ENCODE assay signal across 10 cellular contexts in genomic region chr2:26316041-26316440, GRCh38. TPM values are rescaled to one million over a fixed set of nuclear protein-coding genes. Genes with fewer than 3 reads are reported as not detected.
DNase-seq lines count a peak whose midpoint lies in the region; ATAC-seq, FAIRE-seq and TF ChIP-seq lines count a peak whose summit lies in the region.
"Had no signal": no experiment of that assay in that cellular context is flagged by ENCODE, and none has a peak within 500 bp of the region (broad histone marks: within the 10 kb centered on the region; RNA-seq: fewer than 3 reads in every experiment).

No MANE protein-coding gene starts in this region.

- CTCF ChIA-PET in mammary epithelial cell (lab: Charles Lee; ENCODE audit: low non-redundant PET): no interaction called here

- DNase-seq in cardiac muscle cell (ENCODE audit: low read depth in 1 of 2, low spot score in 1 of 2) (no peak), cardiac septum (ENCODE audit: low spot score) (no peak), NCI-H146 treated with DMSO at 0.1 percent for 48 hours (lab: John Stamatoyannopoulos, UW; ENCODE audit: unreplicated experiment) (peak; percentile 4), mammary epithelial cell (no peak), testis (peak; percentile 55), SKM-1 (lab: John Stamatoyannopoulos, UW; ENCODE audit: unreplicated experiment) (no peak), NCI-H526 treated with DMSO at 0.1 percent for 48 hours (lab: John Stamatoyannopoulos, UW) (no peak), pancreas (no peak)
- DNase-seq: Caco-2, NCI-H1105 had no signal

- H3K9ac ChIP-seq in mammary epithelial cell (ENCODE audit: insufficient read depth, low read length): no peak overlapping the region

- no peak for ATAC-seq in pancreas

- H3K9me3 ChIP-seq in cardiac muscle cell (ENCODE audit: low read depth) (no peaks in the 10 kb centered on the region), mammary epithelial cell (replicated peaks; ENCODE audit: insufficient read depth, low read length) (no peaks in the 10 kb centered on the region), testis (no peaks in the 10 kb centered on the region), pancreas (no peaks in the 10 kb centered on the region)
- H3K9me3 ChIP-seq: Caco-2 had no signal

- peaks cover 1% of the 10 kb centered on the region for H3K27me3 ChIP-seq in cardiac muscle cell
- no peaks in the 10 kb centered on the region for H3K27me3 ChIP-seq in mammary epithelial cell (ENCODE audit: insufficient read depth, low read length)
- no peaks in the 10 kb centered on the region for H3K27me3 ChIP-seq in testis
- no peaks in the 10 kb centered on the region for H3K27me3 ChIP-seq in pancreas

- H3K79me2 ChIP-seq in mammary epithelial cell (ENCODE audit: insufficient read depth, low read length): no peaks in the 10 kb centered on the region

- H3K36me3 ChIP-seq in cardiac muscle cell (no peaks in the 10 kb centered on the region), mammary epithelial cell (ENCODE audit: insufficient read depth, low read length) (no peaks in the 10 kb centered on the region), testis (ENCODE audit: low read depth, missing control alignments) (no peaks in the 10 kb centered on the region), pancreas (no peaks in the 10 kb centered on the region)

- intact Hi-C loops in cardiac septum (cut with DNase I): no loop called here
- intact Hi-C loops in mammary epithelial cell (cut with micrococcal nuclease): loop anchor here (2.0 kb wide), 2 partner anchors 153 to 261 kb away; no protein-coding TSS in a partner anchor
- intact Hi-C loops in testis (cut with DNase I; ENCODE audit: low total_unique reads): no loop called here
- intact Hi-C loops in pancreas (cut with DNase I): no loop called here

- H3K4me2 ChIP-seq in mammary epithelial cell (ENCODE audit: insufficient read depth, low read depth, low read length): no peak overlapping the region

- H3K27ac ChIP-seq in cardiac muscle cell (no peak overlapping the region), mammary epithelial cell (ENCODE audit: insufficient read depth, low read depth, low read length) (no peak overlapping the region), testis (no peak overlapping the region), pancreas (no peak overlapping the region)

- TF ChIP-seq CTCF in cardiac muscle cell (IDR thresholded peaks at IDR 0.05; ENCODE audit: low read depth, low read length) (peak; percentile 7), mammary epithelial cell (conservative IDR thresholded peaks at IDR 0.05 in 1 of 2, IDR thresholded peaks at IDR 0.05 in 1 of 2; ENCODE audit: extremely low read depth in 1 of 2, insufficient read depth in 1 of 2, low read depth in 1 of 2, low read length in 2 of 2) (peak; percentile 5 to 33), testis (IDR thresholded peaks at IDR 0.05) (peak in 2 of 3 experiments; percentile 13), pancreas (IDR thresholded peaks at IDR 0.05) (no peak)

- no peaks in the 10 kb centered on the region for H3K4me1 ChIP-seq in cardiac muscle cell (ENCODE audit: low read depth)
- peaks cover 10% of the 10 kb centered on the region for H3K4me1 ChIP-seq in mammary epithelial cell (ENCODE audit: insufficient read depth, low read length)
- H3K4me1 ChIP-seq in testis: no peaks in the 10 kb centered on the region
- no peaks in the 10 kb centered on the region for H3K4me1 ChIP-seq in pancreas
- H3K4me1 ChIP-seq: Caco-2 had no signal

- no peaks in the 10 kb centered on the region for H4K20me1 ChIP-seq in mammary epithelial cell (ENCODE audit: insufficient read depth, low read length)

- no peak for TF ChIP-seq POLR2A in testis (IDR thresholded peaks at IDR 0.05)

- dilution Hi-C loops in mammary epithelial cell (cut with HindIII; ENCODE audit: low sequenced_read_pairs): no loop called here

- H2AFZ ChIP-seq in mammary epithelial cell (ENCODE audit: low read depth, low read length): no peak overlapping the region

- no peak for FAIRE-seq in pancreas (lab: Jason Lieb, UNC)

- no TSS peak for BruUV-seq in mammary epithelial cell (replicated peaks; lab: Mats Ljungman, UMichigan)

- H3K4me3 ChIP-seq in cardiac muscle cell: no peak overlapping the region
- no peak overlapping the region for H3K4me3 ChIP-seq in mammary epithelial cell (replicated peaks in 1 of 3; ENCODE audit: insufficient read depth in 1 of 3, low read depth in 2 of 3, low read length in 3 of 3)
- no peak overlapping the region for H3K4me3 ChIP-seq in testis
- H3K4me3 ChIP-seq in pancreas: no peak overlapping the region

- WGBS in mammary epithelial cell (ENCODE audit: low coverage, missing lambda C conversion rate): 73% methylated on average over 2 of the region's 2 CpGs
- 55 to 59% methylated on average over 2 of the region's 2 CpGs for WGBS in testis, 2 donors
- 46 to 48% methylated on average over 2 of the region's 2 CpGs for WGBS in pancreas, 2 donors

- in situ Hi-C loops in mammary epithelial cell (cut with MboI; ENCODE audit: low sequenced_read_pairs in 2 of 2): no loop called here

RNA-seq across cellular contexts. Expression of gene SELENOI, which starts 29.9 kb away (rescaled TPM):
- total RNA-seq in cardiac muscle cell: 9.3 and 13.7 TPM in 2 replicates
- 8.1 and 10.4 TPM in 2 replicates for polyA plus RNA-seq in cardiac muscle cell
- total RNA-seq in cardiac septum: 14.5 TPM
- 10 to 100 TPM; 42.7 to 64.1 TPM for total RNA-seq in mammary epithelial cell
- polyA plus RNA-seq in mammary epithelial cell: 16.8 TPM
- 96.3 TPM for polyA minus RNA-seq in mammary epithelial cell
- total RNA-seq in testis: 10 to 100 TPM; 23.8 to 26.7 TPM
- 8.7 TPM for polyA plus RNA-seq in testis (ENCODE audit: insufficient read depth, low read depth, low replicate concordance)
- 10 to 100 TPM in 5 of 6 donors, 1 to 10 TPM in 1; 8.2 to 16.5 (median 13.4) TPM for total RNA-seq in pancreas
- polyA plus RNA-seq in pancreas: 1 to 10 TPM; 1.9 to 6.7 TPM

RNA-seq across cellular contexts. Expression of gene ADGRF3, which starts 30.5 kb away (rescaled TPM):
- total RNA-seq in cardiac muscle cell (0.11 and 0.12 TPM in 2 replicates), cardiac septum (0.51 TPM), mammary epithelial cell (under 1 TPM; 0.17 to 0.45 TPM), testis (1 to 10 TPM; 1.0 to 2.2 TPM), pancreas (1 to 10 TPM in 1 of 6 donors, under 1 TPM in 5; 0.28 to 1.1 (median 0.57) TPM)
- polyA plus RNA-seq in cardiac muscle cell (0.33 and 0.56 TPM in 2 replicates), mammary epithelial cell (0.07 TPM), testis (ENCODE audit: insufficient read depth, low read depth, low replicate concordance) (1.6 TPM), pancreas (1 to 10 TPM in 1 of 2 donors, under 1 TPM in 1; 0.87 to 1.4 TPM)
- not detected for polyA minus RNA-seq in mammary epithelial cell

Comparison
In these comparisons a context has a peak if more than half of its experiments do, and no peak if none do; other contexts are left out.
1. DNase-seq: peak in NCI-H146 treated with DMSO at 0.1 percent for 48 hours (single experiment) and testis (single experiment); none in cardiac muscle cell (0 of 2), cardiac septum (single experiment), mammary epithelial cell (single experiment), SKM-1 (single experiment), NCI-H526 treated with DMSO at 0.1 percent for 48 hours (single experiment) and pancreas (0 of 6).
2. CTCF ChIP-seq: peak in cardiac muscle cell (single experiment), mammary epithelial cell (2 of 2) and testis (2 of 3); none in pancreas (0 of 4).